8 cellular contexts compared by ENCODE assay signal in genomic region chr17:79074121-79074649, GRCh38. TPM values are rescaled to one million over a fixed set of nuclear protein-coding genes. Genes with fewer than 3 reads are reported as not detected.
A peak's percentile ranks its signal among the peaks of the same experiment; 100 is the strongest.
DNase-seq lines count a peak whose midpoint lies in the region; ATAC-seq, FAIRE-seq and TF ChIP-seq lines count a peak whose summit lies in the region.
"Not testable (repeated sequence)": the region's sequence is repeated elsewhere in the genome, so short reads cannot be mapped to it uniquely, and the experiment has no call there.

No MANE protein-coding gene starts in this region.

- not testable (repeated sequence) for H2AFZ ChIP-seq in keratinocyte (ENCODE audit: control insufficient read depth, low read length)
- peak overlapping the region; percentile 38 for H2AFZ ChIP-seq in neural cell (ENCODE audit: low read depth, low read length)

- not testable (repeated sequence) for TF ChIP-seq CTCF in AG04450 (IDR thresholded peaks at IDR 0.05; ENCODE audit: low read depth, low read length); HEK293 (tag by site-specific recombination; IDR thresholded peaks at IDR 0.05); keratinocyte (optimal IDR thresholded peaks at IDR 0.05 in 1 of 3, IDR thresholded peaks at IDR 0.05 in 1 of 3, conservative IDR thresholded peaks at IDR 0.05 in 1 of 3; ENCODE audit: extremely low read depth in 1 of 3, insufficient read depth in 2 of 3, low read length in 3 of 3); neural cell (IDR thresholded peaks at IDR 0.05; ENCODE audit: poor library complexity, severe bottlenecking)

- not testable (repeated sequence) for DNase-seq in AG04450 (ENCODE audit: low read depth, low spot score); activated naive CD8-positive, alpha-beta T cell treated with anti-CD3 and anti-CD28 coated beads, Interleukin-2, amount 50 U/mL, for 24 hours; effector memory CD8-positive, alpha-beta T cell; keratinocyte (ENCODE audit: low read depth, low spot score); stimulated activated effector memory CD8-positive, alpha-beta T cell treated with anti-CD3 and anti-CD28 coated beads, Interleukin-12 subunit alpha, Interleukin-12 subunit beta, amount 100 ng/mL, for 72 hours (ENCODE audit: low spot score in 2 of 2)

- not testable (repeated sequence) for H3K9me3 ChIP-seq in AG04450 (ENCODE audit: control insufficient read depth, insufficient read depth, low read length); HEK293 (ENCODE audit: control insufficient read depth, insufficient read depth, low read depth, low read length); keratinocyte (ENCODE audit: control insufficient read depth, low read depth, low read length); neural cell (ENCODE audit: low read length)

- not testable (repeated sequence) for H3K4me1 Mint-ChIP-seq in T-helper 1 cell treated with Interleukin-12 subunit alpha and Interleukin-12 subunit beta and Interleukin-4 antibody, amounts not matched to agents 30 μg/mL and 1 μg/mL, for 36 hours (ENCODE audit: low read depth)
- H3K4me1 Mint-ChIP-seq in activated naive CD8-positive, alpha-beta T cell treated with anti-CD3 and anti-CD28 coated beads, Interleukin-2, amount 50 U/mL, for 24 hours, result peaks cover 17% of the 10 kb centered on the region
- peaks cover 10 to 21% of the 10 kb centered on the region in 2 donors for H3K4me1 Mint-ChIP-seq in effector memory CD8-positive, alpha-beta T cell (ENCODE audit: low read depth in 2 of 2)
- H3K4me1 Mint-ChIP-seq in stimulated activated effector memory CD8-positive, alpha-beta T cell treated with anti-CD3 and anti-CD28 coated beads, Interleukin-12 subunit alpha, Interleukin-12 subunit beta, amount 100 ng/mL, for 72 hours, result peaks cover 12% of the 10 kb centered on the region

- FAIRE-seq in keratinocyte (lab: Jason Lieb, UNC), result not testable (repeated sequence)

- peaks cover 10 to 20% of the 10 kb centered on the region in 2 experiments for H3K36me3 ChIP-seq in HEK293 (ENCODE audit: control insufficient read depth in 2 of 2, insufficient read depth in 1 of 2, low read length in 2 of 2)
- not testable (repeated sequence) for H3K36me3 ChIP-seq in keratinocyte (ENCODE audit: control insufficient read depth in 2 of 2, extremely low read depth in 1 of 2, insufficient read depth in 2 of 2, low read length in 2 of 2); neural cell (ENCODE audit: insufficient read depth, low read length)

- dilution Hi-C loops in keratinocyte (cut with MboI; ENCODE audit: extremely low pct_ligation_motif_present, low sequenced_read_pairs), result not testable (repeated sequence)

- CTCF ChIA-PET in AG04450 (lab: Charles Lee), result interaction anchor here (0.6 to 2.6 kb wide), 8 partner anchors 8 to 318 kb away, joined by 3 to 18 read pairs (median 4); no protein-coding TSS in a partner anchor
- CTCF ChIA-PET in HEK293 (lab: Yijun Ruan, JAX), result interaction anchor here (0.6 to 2.9 kb wide), 15 partner anchors 9 to 319 kb away, joined by 3 to 21 read pairs (median 4); no protein-coding TSS in a partner anchor

- H3K27ac Mint-ChIP-seq in T-helper 1 cell treated with Interleukin-12 subunit alpha and Interleukin-12 subunit beta and Interleukin-4 antibody, amounts not matched to agents 30 μg/mL and 1 μg/mL, for 36 hours, result peak overlapping the region; percentile 52
- H3K27ac Mint-ChIP-seq in activated naive CD8-positive, alpha-beta T cell treated with anti-CD3 and anti-CD28 coated beads, Interleukin-2, amount 50 U/mL, for 24 hours; stimulated activated effector memory CD8-positive, alpha-beta T cell treated with anti-CD3 and anti-CD28 coated beads, Interleukin-12 subunit alpha, Interleukin-12 subunit beta, amount 100 ng/mL, for 72 hours: not testable (repeated sequence)
- H3K27ac Mint-ChIP-seq in effector memory CD8-positive, alpha-beta T cell, result peak overlapping the region in 1 of 2 donors; percentile 74

- not testable (repeated sequence) for H3K79me2 ChIP-seq in keratinocyte (ENCODE audit: control insufficient read depth, insufficient read depth, low read length); neural cell (replicated peaks; ENCODE audit: insufficient read depth, low read length)

- TF ChIP-seq EP300 in neural cell (conservative IDR thresholded peaks at IDR 0.05; ENCODE audit: poor library complexity, severe bottlenecking), result not testable (repeated sequence)

- POLR2A ChIA-PET in AG04450 (lab: Yijun Ruan, JAX), result interaction anchor here (0.6 to 0.7 kb wide), 2 partner anchors 32 to 38 kb away, joined by 3 read pairs; no protein-coding TSS in a partner anchor
- POLR2A ChIA-PET in HEK293 (lab: Yijun Ruan, JAX), result interaction anchor here (0.6 to 1.2 kb wide), 12 partner anchors 11 to 327 kb away, joined by 3 to 8 read pairs (median 3); no protein-coding TSS in a partner anchor

- ATAC-seq in activated naive CD8-positive, alpha-beta T cell treated with anti-CD3 and anti-CD28 coated beads, Interleukin-2, amount 50 U/mL, for 24 hours; effector memory CD8-positive, alpha-beta T cell (replicated peaks); stimulated activated effector memory CD8-positive, alpha-beta T cell treated with anti-CD3 and anti-CD28 coated beads, Interleukin-12 subunit alpha, Interleukin-12 subunit beta, amount 100 ng/mL, for 72 hours: not testable (repeated sequence)

- not testable (repeated sequence) for H3F3A ChIP-seq in neural cell (ENCODE audit: insufficient read depth, low read length, poor library complexity, severe bottlenecking)

- not testable (repeated sequence) for H3K9me2 ChIP-seq in neural cell (ENCODE audit: insufficient read depth, low read length)

- H3K4me3 Mint-ChIP-seq in T-helper 1 cell treated with Interleukin-12 subunit alpha and Interleukin-12 subunit beta and Interleukin-4 antibody, amounts not matched to agents 30 μg/mL and 1 μg/mL, for 36 hours, result peak overlapping the region; percentile 46
- H3K4me3 Mint-ChIP-seq in activated naive CD8-positive, alpha-beta T cell treated with anti-CD3 and anti-CD28 coated beads, Interleukin-2, amount 50 U/mL, for 24 hours, result peak overlapping the region; percentile 63
- H3K4me3 Mint-ChIP-seq in effector memory CD8-positive, alpha-beta T cell, result peak overlapping the region; percentile 75 to 86
- H3K4me3 Mint-ChIP-seq in stimulated activated effector memory CD8-positive, alpha-beta T cell treated with anti-CD3 and anti-CD28 coated beads, Interleukin-12 subunit alpha, Interleukin-12 subunit beta, amount 100 ng/mL, for 72 hours, result peak overlapping the region; percentile 82

- TF ChIP-seq RAD21 in neural cell (conservative IDR thresholded peaks at IDR 0.05), result not testable (repeated sequence)

- peak overlapping the region; percentile 41 for H3K4me2 ChIP-seq in keratinocyte (ENCODE audit: control insufficient read depth, extremely low read depth, insufficient read depth, low read depth, low read length)
- H3K4me2 ChIP-seq in neural cell (ENCODE audit: low read length), result not testable (repeated sequence)

- H3K27ac ChIP-seq in AG04450 (ENCODE audit: low read depth, low read length); HEK293 (ENCODE audit: extremely low read depth, low read depth, low read length); keratinocyte (ENCODE audit: control insufficient read depth, insufficient read depth, low read length); neural cell (ENCODE audit: low read length): not testable (repeated sequence)

- H3K27me3 ChIP-seq in AG04450 (ENCODE audit: control insufficient read depth, insufficient read depth, low read length); keratinocyte (ENCODE audit: control insufficient read depth, extremely low read depth, insufficient read depth, low read length); neural cell (ENCODE audit: insufficient read depth, low read depth, low read length): not testable (repeated sequence)

- not testable (repeated sequence) for H3K9me3 Mint-ChIP-seq in T-helper 1 cell treated with Interleukin-12 subunit alpha and Interleukin-12 subunit beta and Interleukin-4 antibody, amounts not matched to agents 30 μg/mL and 1 μg/mL, for 36 hours; activated naive CD8-positive, alpha-beta T cell treated with anti-CD3 and anti-CD28 coated beads, Interleukin-2, amount 50 U/mL, for 24 hours; effector memory CD8-positive, alpha-beta T cell; stimulated activated effector memory CD8-positive, alpha-beta T cell treated with anti-CD3 and anti-CD28 coated beads, Interleukin-12 subunit alpha, Interleukin-12 subunit beta, amount 100 ng/mL, for 72 hours

- not testable (repeated sequence) for H4K20me1 ChIP-seq in keratinocyte (ENCODE audit: control insufficient read depth, extremely low read depth, insufficient read depth, low read length); neural cell (ENCODE audit: insufficient read depth)

- H3K27me3 Mint-ChIP-seq in T-helper 1 cell treated with Interleukin-12 subunit alpha and Interleukin-12 subunit beta and Interleukin-4 antibody, amounts not matched to agents 30 μg/mL and 1 μg/mL, for 36 hours (ENCODE audit: low read depth); activated naive CD8-positive, alpha-beta T cell treated with anti-CD3 and anti-CD28 coated beads, Interleukin-2, amount 50 U/mL, for 24 hours; effector memory CD8-positive, alpha-beta T cell: not testable (repeated sequence)

- peak overlapping the region; percentile 50 for H3K4me3 ChIP-seq in AG04450 (ENCODE audit: low read depth, low read length)
- not testable (repeated sequence) for H3K4me3 ChIP-seq in HEK293 (ENCODE audit: low read depth, low read length)
- H3K4me3 ChIP-seq in keratinocyte (ENCODE audit: control insufficient read depth in 2 of 3, extremely low read depth in 1 of 3, insufficient read depth in 2 of 3, low read depth in 1 of 3, low read length in 3 of 3), result peak overlapping the region in 1 of 3 experiments; percentile 38
- peak overlapping the region; percentile 72 for H3K4me3 ChIP-seq in neural cell (ENCODE audit: low read length)

- H3K9ac ChIP-seq in keratinocyte (ENCODE audit: control insufficient read depth, extremely low read depth, insufficient read depth, low read length), result not testable (repeated sequence)
- peak overlapping the region; percentile 45 for H3K9ac ChIP-seq in neural cell (ENCODE audit: low read length)

- not testable (repeated sequence) for H3K36me3 Mint-ChIP-seq in T-helper 1 cell treated with Interleukin-12 subunit alpha and Interleukin-12 subunit beta and Interleukin-4 antibody, amounts not matched to agents 30 μg/mL and 1 μg/mL, for 36 hours (ENCODE audit: low read depth); activated naive CD8-positive, alpha-beta T cell treated with anti-CD3 and anti-CD28 coated beads, Interleukin-2, amount 50 U/mL, for 24 hours (ENCODE audit: low read depth); effector memory CD8-positive, alpha-beta T cell (ENCODE audit: insufficient read depth)
- peaks cover 11% of the 10 kb centered on the region for H3K36me3 Mint-ChIP-seq in stimulated activated effector memory CD8-positive, alpha-beta T cell treated with anti-CD3 and anti-CD28 coated beads, Interleukin-12 subunit alpha, Interleukin-12 subunit beta, amount 100 ng/mL, for 72 hours

- H3K4me1 ChIP-seq in HEK293 (ENCODE audit: control insufficient read depth, insufficient read depth, low read length); keratinocyte (ENCODE audit: control insufficient read depth, extremely low read depth, insufficient read depth, low read length): not testable (repeated sequence)

- H3K9me1 ChIP-seq in keratinocyte (ENCODE audit: control insufficient read depth, extremely low read depth, insufficient read depth, low read length), result not testable (repeated sequence)

RNA-seq across cellular contexts. Expression of gene ENGASE, which starts 0.4 kb away (rescaled TPM):
- polyA plus RNA-seq in AG04450 (2011; rRNA removed) (5.9 and 6.0 TPM in 2 replicates), keratinocyte (6.0 to 9.1 TPM (median 6.6 TPM) in 3 replicates), neural cell (13.0 and 19.8 TPM in 2 replicates)
- polyA minus RNA-seq in AG04450 (2011; rRNA and poly(A)+ RNA removed), result 10.1 and 12.7 TPM in 2 replicates
- polyA plus RNA-seq in keratinocyte (2011; ENCODE audit: low read depth), result 5.1 TPM
- polyA plus RNA-seq in keratinocyte (2011; cell fraction: cytosol; rRNA removed), result 1.3 and 2.0 TPM in 2 replicates
- polyA plus RNA-seq in keratinocyte (2011; cell fraction: nucleus; rRNA removed), result 35.0 and 42.9 TPM in 2 replicates
- 7.3 and 8.3 TPM in 2 replicates for polyA plus RNA-seq in keratinocyte (2012; ENCODE audit: low replicate concordance)
- polyA minus RNA-seq in keratinocyte (5.3 to 13.6 TPM (median 6.8 TPM) in 3 replicates), neural cell (11.2 and 17.0 TPM in 2 replicates)
- 5.6 TPM for polyA minus RNA-seq in keratinocyte (2011; cell fraction: cytosol; rRNA and poly(A)+ RNA removed)
- polyA minus RNA-seq in keratinocyte (2011; cell fraction: nucleus; rRNA and poly(A)+ RNA removed), result 8.6 and 9.2 TPM in 2 replicates

RNA-seq across cellular contexts. Expression of gene C1QTNF1, which starts 50.2 kb away (rescaled TPM):
- polyA plus RNA-seq in AG04450 (2011; rRNA removed) (15.4 and 23.4 TPM in 2 replicates), keratinocyte (6.6 to 17.2 TPM (median 14.3 TPM) in 3 replicates), neural cell (0.16 and 0.30 TPM in 2 replicates)
- polyA minus RNA-seq in AG04450 (2011; rRNA and poly(A)+ RNA removed), result 11.5 and 22.3 TPM in 2 replicates
- 0.25 TPM for polyA plus RNA-seq in keratinocyte (2011; ENCODE audit: low read depth)
- polyA plus RNA-seq in keratinocyte (2011; cell fraction: cytosol; rRNA removed), result 9.6 and 17.3 TPM in 2 replicates
- 22.3 and 34.7 TPM in 2 replicates for polyA plus RNA-seq in keratinocyte (2011; cell fraction: nucleus; rRNA removed)
- polyA plus RNA-seq in keratinocyte (2012; ENCODE audit: low replicate concordance), result 1.2 and 18.7 TPM in 2 replicates
- polyA minus RNA-seq in keratinocyte (7.8 to 26.3 TPM (median 17.1 TPM) in 3 replicates), neural cell (0.23 and 0.49 TPM in 2 replicates)
- 31.3 TPM for polyA minus RNA-seq in keratinocyte (2011; cell fraction: cytosol; rRNA and poly(A)+ RNA removed)
- 28.9 and 39.9 TPM in 2 replicates for polyA minus RNA-seq in keratinocyte (2011; cell fraction: nucleus; rRNA and poly(A)+ RNA removed)
